ENCODE assay signal across 2 cellular contexts in the genomic region with DNA sequence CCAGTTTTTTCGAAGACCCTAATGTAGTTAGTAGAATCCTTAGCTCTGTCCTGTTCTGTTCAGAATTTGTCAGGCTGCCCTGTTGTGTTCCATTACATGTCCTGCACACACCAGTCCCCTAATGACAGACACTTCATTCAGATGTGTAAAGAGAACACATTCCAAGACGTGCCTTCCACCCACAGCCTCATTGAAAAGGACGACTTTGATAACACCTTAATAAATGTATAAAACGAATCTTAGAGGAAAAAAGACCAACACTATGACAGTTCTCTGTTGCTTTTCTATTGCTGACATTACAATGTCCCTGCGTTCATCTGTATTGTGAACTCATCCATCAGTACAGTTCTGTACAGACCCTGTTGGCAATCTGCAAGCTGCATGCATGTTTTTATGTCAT.
TF ChIP-seq lines count a peak whose summit lies in the region.

No MANE protein-coding gene starts in this region.

TF ChIP-seq in WTC11, 78 proteins besides CTCF, POLR2A, EP300 and RAD21 (continued from another document):
- no peak for TF ChIP-seq MXD4 (CRISPR knock-in tag; IDR thresholded peaks at IDR 0.05; ENCODE audit: borderline replicate concordance)
- TF ChIP-seq RORB (CRISPR knock-in tag; IDR thresholded peaks at IDR 0.05) = no peak
- TF ChIP-seq ZSCAN18 (CRISPR knock-in tag; IDR thresholded peaks at IDR 0.05) = no peak
- TF ChIP-seq ZNF263 (CRISPR knock-in tag; IDR thresholded peaks at IDR 0.05; ENCODE audit: low read depth) = no peak
- TF ChIP-seq KAT7 (CRISPR knock-in tag; IDR thresholded peaks at IDR 0.05; ENCODE audit: borderline replicate concordance) = no peak

TF ChIP-seq in SK-N-SH, 30 proteins besides CTCF, POLR2A, EP300 and RAD21 (continued from another document):
- TF ChIP-seq PBX3 (IDR thresholded peaks at IDR 0.05) (no peak), RCOR1 (IDR thresholded peaks at IDR 0.05; ENCODE audit: low read length) (no peak), YY1 (IDR thresholded peaks at IDR 0.05; ENCODE audit: low read depth) (no peak), REST (IDR thresholded peaks at IDR 0.05; ENCODE audit: low read depth, low read length) (no peak), FOSL2 (IDR thresholded peaks at IDR 0.05; ENCODE audit: borderline replicate concordance, low read depth) (no peak), EZH2phosphoT487 (IDR thresholded peaks at IDR 0.05; ENCODE audit: borderline replicate concordance, low read depth) (no peak), RXRA (IDR thresholded peaks at IDR 0.05; ENCODE audit: borderline replicate concordance, low read depth) (no peak), SIN3A (IDR thresholded peaks at IDR 0.05; ENCODE audit: borderline replicate concordance, low read depth, low read length) (no peak), NFIC (IDR thresholded peaks at IDR 0.05; ENCODE audit: borderline replicate concordance) (no peak), GATA2 (CRISPR knock-in tag; IDR thresholded peaks at IDR 0.05) (no peak), GABPA (IDR thresholded peaks at IDR 0.05; ENCODE audit: low read depth) (no peak), POLR2AphosphoS5 (IDR thresholded peaks at IDR 0.05; ENCODE audit: low read depth, low read length) (no peak)
- TF ChIP-seq, protein P1, sequence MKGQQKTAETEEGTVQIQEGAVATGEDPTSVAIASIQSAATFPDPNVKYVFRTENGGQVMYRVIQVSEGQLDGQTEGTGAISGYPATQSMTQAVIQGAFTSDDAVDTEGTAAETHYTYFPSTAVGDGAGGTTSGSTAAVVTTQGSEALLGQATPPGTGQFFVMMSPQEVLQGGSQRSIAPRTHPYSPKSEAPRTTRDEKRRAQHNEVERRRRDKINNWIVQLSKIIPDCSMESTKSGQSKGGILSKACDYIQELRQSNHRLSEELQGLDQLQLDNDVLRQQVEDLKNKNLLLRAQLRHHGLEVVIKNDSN (IDR thresholded peaks at IDR 0.05; ENCODE audit: borderline replicate concordance, low read depth) = no peak
